ENCODE assay signal across 14 cellular contexts in genomic region chr9:76873056-76873792, GRCh38. TPM values are rescaled to one million over a fixed set of nuclear protein-coding genes. Genes with fewer than 3 reads are reported as not detected.
DNase-seq lines count a peak whose midpoint lies in the region; ATAC-seq, FAIRE-seq and TF ChIP-seq lines count a peak whose summit lies in the region.
"Had no signal": no experiment of that assay in that cellular context is flagged by ENCODE, and none has a peak within 500 bp of the region (broad histone marks: within the 10 kb centered on the region; RNA-seq: fewer than 3 reads in every experiment).

No MANE protein-coding gene starts in this region.

- H3K27ac ChIP-seq in HUES64 (ENCODE audit: low read depth, low read length) (0 out of 2 replicates have a peak overlapping the region, but pooled peaks have one; percentile 42), iPS-20b (ENCODE audit: low read length) (peak overlapping the region; percentile 25), stomach smooth muscle (ENCODE audit: low read length) (peak overlapping the region; percentile 84), pancreas (no peak overlapping the region)

- TF ChIP-seq CTCF in pancreas (IDR thresholded peaks at IDR 0.05), result no peak

- no peaks in the 10 kb centered on the region for H3K27me3 ChIP-seq in HUES64 (ENCODE audit: insufficient read depth, low read length)
- no peaks in the 10 kb centered on the region for H3K27me3 ChIP-seq in iPS-20b (ENCODE audit: insufficient read depth, low read length)
- H3K27me3 ChIP-seq in stomach smooth muscle (ENCODE audit: control insufficient read depth in 1 of 2, insufficient read depth in 2 of 2, low read length in 2 of 2), result no peaks in the 10 kb centered on the region
- no peaks in the 10 kb centered on the region for H3K27me3 ChIP-seq in pancreas

- no peaks in the 10 kb centered on the region for H3K36me3 ChIP-seq in HUES64 (ENCODE audit: insufficient read depth, low read length)
- H3K36me3 ChIP-seq in iPS-20b (ENCODE audit: insufficient read depth, low read depth, low read length), result no peaks in the 10 kb centered on the region
- no peaks in the 10 kb centered on the region for H3K36me3 ChIP-seq in stomach smooth muscle (ENCODE audit: control insufficient read depth in 2 of 2, insufficient read depth in 2 of 2, low read length in 2 of 2)
- H3K36me3 ChIP-seq in pancreas, result no peaks in the 10 kb centered on the region

- ATAC-seq in pancreas, result no peak
- no peak for ATAC-seq in GM18505 (IDR thresholded peaks at IDR 0.05; ENCODE audit: unreplicated experiment)

- H3K4me1 ChIP-seq in HUES64 (ENCODE audit: insufficient read depth, low read length), result peaks cover 25% of the 10 kb centered on the region
- H3K4me1 ChIP-seq in iPS-20b (ENCODE audit: insufficient read depth, low read length), result peaks cover 30% of the 10 kb centered on the region
- peaks cover 44% of the 10 kb centered on the region for H3K4me1 ChIP-seq in stomach smooth muscle (ENCODE audit: control insufficient read depth, insufficient read depth, low read length)
- no peaks in the 10 kb centered on the region for H3K4me1 ChIP-seq in pancreas

- peak; percentile 34 for DNase-seq in astrocyte of the hippocampus (ENCODE audit: low read depth, low spot score)
- no peak for DNase-seq in activated naive CD4-positive, alpha-beta T cell treated with anti-CD3 and anti-CD28 coated beads, Interleukin-2, amount 50 U/mL, for 16 hours
- DNase-seq in activated CD4-positive, alpha-beta T cell treated with anti-CD3 and anti-CD28 coated beads for 48 hours, result no peak
- no peak for DNase-seq in pancreas
- DNase-seq: activated CD8-positive, alpha-beta memory T cell treated with anti-CD3 and anti-CD28 coated beads, Interleukin-2, amount 50 U/mL, for 48 hours; effector memory CD4-positive, alpha-beta T cell; naive B cell; NCI-H2081; stimulated activated CD8-positive, alpha-beta memory T cell treated with anti-CD3 and anti-CD28 coated beads, Interleukin-4, amount 100 ng/mL, for 48 hours; T-helper 1 cell had no signal

- WGBS in HUES64, result 22% methylated on average over 12 of the region's 13 CpGs
- 47 to 58% methylated on average over 13 of the region's 13 CpGs for WGBS in pancreas, 2 donors

- H3K9me3 ChIP-seq in HUES64 (ENCODE audit: insufficient read depth, low read depth, low read length), result no peaks in the 10 kb centered on the region
- no peaks in the 10 kb centered on the region for H3K9me3 ChIP-seq in iPS-20b (ENCODE audit: insufficient read depth, low read depth, low read length)
- H3K9me3 ChIP-seq in stomach smooth muscle (ENCODE audit: control insufficient read depth in 2 of 2, low read length in 2 of 2), result no peaks in the 10 kb centered on the region
- no peaks in the 10 kb centered on the region for H3K9me3 ChIP-seq in pancreas

- no peak for TF ChIP-seq POLR2A in GM18505 (IDR thresholded peaks at IDR 0.05; ENCODE audit: borderline replicate concordance, extremely low read depth, insufficient read depth, insufficient read length)

- peak overlapping the region; percentile 16; the same call in 1 of the 2 replicates for H3K4me3 ChIP-seq in HUES64 (ENCODE audit: low read length)
- H3K4me3 ChIP-seq in iPS-20b (ENCODE audit: low read length), result peak overlapping the region; percentile 41; the same call in 1 of the 2 replicates
- H3K4me3 ChIP-seq in stomach smooth muscle (ENCODE audit: low read length in 2 of 2), result peak overlapping the region; percentile 23 to 44
- no peak overlapping the region for H3K4me3 ChIP-seq in pancreas

- no peak for FAIRE-seq in pancreas (lab: Jason Lieb, UNC)

- peak overlapping the region; percentile 22; the same call in 1 of the 2 replicates for H3K9ac ChIP-seq in HUES64 (ENCODE audit: low read depth, low read length)
- H3K9ac ChIP-seq in iPS-20b (ENCODE audit: low read depth, low read length), result peak overlapping the region; percentile 49; the same call in 1 of the 2 replicates
- peak overlapping the region; percentile 47 to 55 for H3K9ac ChIP-seq in stomach smooth muscle (ENCODE audit: low read length in 2 of 2)

- intact Hi-C loops in pancreas (cut with DNase I), result no loop called here

RNA-seq across cellular contexts. Expression of gene PRUNE2, which starts 32.7 kb away (rescaled TPM):
- 8.7 TPM for polyA plus RNA-seq in HUES64 (2013, experiment 1 of 2)
- polyA plus RNA-seq in HUES64 (2013, experiment 2 of 2), result 7.0 TPM
- total RNA-seq in pancreas, result 10 to 100 TPM in 1 of 6 donors, 1 to 10 TPM in 5; 1.4 to 13.5 (median 4.5) TPM
- polyA plus RNA-seq in pancreas, result 10 to 100 TPM in 1 of 2 donors, 1 to 10 TPM in 1; 3.6 to 19.1 TPM

Comparison
In these comparisons a context has a peak if more than half of its experiments do, and no peak if none do; other contexts are left out.
1. H3K27ac ChIP-seq: peak in HUES64 (single experiment), iPS-20b (single experiment) and stomach smooth muscle (single experiment); none in pancreas (0 of 4).
2. H3K4me3 ChIP-seq: peak in HUES64 (single experiment), iPS-20b (single experiment) and stomach smooth muscle (2 of 2); none in pancreas (0 of 4).
3. Peak in every context shown above with its lines, with median percentiles within 50 percentile points of each other: H3K9ac ChIP-seq.